In genomic region chr18:21218862-21219261, GRCh38 we compare ENCODE assay signal across 16 cellular contexts. TPM values are rescaled to one million over a fixed set of nuclear protein-coding genes. Genes with fewer than 3 reads are reported as not detected.
"Had no signal": no experiment of that assay in that cellular context is flagged by ENCODE, and none has a peak within 500 bp of the region (broad histone marks: within the 10 kb centered on the region; RNA-seq: fewer than 3 reads in every experiment).

No MANE protein-coding gene starts in this region.

- H3K27me3 ChIP-seq: ascending aorta, cardiac muscle cell, hepatocyte, tibial artery, vagina had no signal

- H3K9me3 ChIP-seq: ascending aorta, tibial artery, vagina had no signal

- H3K36me3 Mint-ChIP-seq: memory B cell; natural killer cell; stimulated activated naive B cell treated with anti-CD40 and anti-IgM and Interleukin-4, amounts not matched to agents 10 μg/mL and 1 μg/mL and 100 μg/mL, for 72 hours had no signal

- H3K4me3 Mint-ChIP-seq: activated naive CD4-positive, alpha-beta T cell treated with anti-CD3 and anti-CD28 coated beads for 36 hours; activated T-helper 17 cell treated with anti-CD3 and anti-CD28 coated beads, Interleukin-2, amount 50 U/mL, for 72 hours; memory B cell; natural killer cell; stimulated activated naive B cell treated with anti-CD40 and anti-IgM and Interleukin-4, amounts not matched to agents 10 μg/mL and 1 μg/mL and 100 μg/mL, for 72 hours had no signal

- H3K27ac Mint-ChIP-seq: activated naive CD4-positive, alpha-beta T cell treated with anti-CD3 and anti-CD28 coated beads for 36 hours; activated T-helper 17 cell treated with anti-CD3 and anti-CD28 coated beads, Interleukin-2, amount 50 U/mL, for 72 hours; memory B cell; natural killer cell; stimulated activated naive B cell treated with anti-CD40 and anti-IgM and Interleukin-4, amounts not matched to agents 10 μg/mL and 1 μg/mL and 100 μg/mL, for 72 hours had no signal

- H3K4me1 ChIP-seq: ascending aorta, tibial artery, vagina had no signal

- H3K27ac ChIP-seq: ascending aorta, cardiac muscle cell, hepatocyte, tibial artery, vagina had no signal

- H3K9me3 Mint-ChIP-seq: activated naive CD4-positive, alpha-beta T cell treated with anti-CD3 and anti-CD28 coated beads for 36 hours; activated T-helper 17 cell treated with anti-CD3 and anti-CD28 coated beads, Interleukin-2, amount 50 U/mL, for 72 hours; memory B cell; natural killer cell; stimulated activated naive B cell treated with anti-CD40 and anti-IgM and Interleukin-4, amounts not matched to agents 10 μg/mL and 1 μg/mL and 100 μg/mL, for 72 hours had no signal

- H3K4me3 ChIP-seq: ascending aorta, cardiac muscle cell, hepatocyte, tibial artery, vagina had no signal

- DNase-seq: activated CD4-positive, alpha-beta T cell treated with anti-CD3 and anti-CD28 coated beads for 1 hour; activated CD4-positive, alpha-beta T cell treated with anti-CD3 and anti-CD28 coated beads, Interleukin-2, amount 50 U/mL, for 48 hours; activated naive CD4-positive, alpha-beta T cell treated with anti-CD3 and anti-CD28 coated beads for 36 hours; left ventricle myocardium superior; natural killer cell; occipital lobe; stimulated activated CD4-positive, alpha-beta T cell treated with anti-CD3 and anti-CD28 coated beads, Interleukin-4, amount 100 ng/mL, for 1 hour; stimulated activated naive B cell treated with anti-CD40 and anti-IgM and Interleukin-4, amounts not matched to agents 10 μg/mL and 1 μg/mL and 100 μg/mL, for 72 hours; T-helper 9 cell; tibial artery had no signal

- H3K4me1 Mint-ChIP-seq: activated T-helper 17 cell treated with anti-CD3 and anti-CD28 coated beads, Interleukin-2, amount 50 U/mL, for 72 hours; memory B cell; natural killer cell; stimulated activated naive B cell treated with anti-CD40 and anti-IgM and Interleukin-4, amounts not matched to agents 10 μg/mL and 1 μg/mL and 100 μg/mL, for 72 hours had no signal

- H3K36me3 ChIP-seq: ascending aorta, cardiac muscle cell, tibial artery, vagina had no signal

RNA-seq across cellular contexts. Expression of gene GREB1L, which starts 23.2 kb away (rescaled TPM):
- total RNA-seq: activated naive CD4-positive, alpha-beta T cell treated with anti-CD3 and anti-CD28 coated beads for 36 hours; activated T-helper 17 cell treated with anti-CD3 and anti-CD28 coated beads, Interleukin-2, amount 50 U/mL, for 72 hours; natural killer cell had no signal
